8 cellular contexts compared by ENCODE assay signal in genomic region chr3:18424213-18424861, GRCh38. TPM values are rescaled to one million over a fixed set of nuclear protein-coding genes. Genes with fewer than 3 reads are reported as not detected.
DNase-seq lines count a peak whose midpoint lies in the region; ATAC-seq, FAIRE-seq and TF ChIP-seq lines count a peak whose summit lies in the region.

No MANE protein-coding gene starts in this region.

- peak overlapping the region; percentile 66 to 77 for H3K4me3 ChIP-seq in CD4-positive, alpha-beta memory T cell (ENCODE audit: low read length in 2 of 2)
- H3K4me3 ChIP-seq in ascending aorta = peak overlapping the region; percentile 76 to 78
- peak overlapping the region; percentile 93 for H3K4me3 ChIP-seq in iPS-20b (ENCODE audit: low read length)

- peaks cover 72% of the 10 kb centered on the region for H3K4me1 ChIP-seq in CD4-positive, alpha-beta memory T cell (ENCODE audit: insufficient read depth, low read length)
- H3K4me1 ChIP-seq in ascending aorta (peaks cover 0 to 10% of the 10 kb centered on the region in 2 donors), iPS-20b (ENCODE audit: insufficient read depth, low read length) (peaks cover 23% of the 10 kb centered on the region; the same call in 1 of the 2 replicates)

- DNase-seq in CD4-positive, alpha-beta memory T cell = peak in 1 of 5 donors; percentile 27
- DNase-seq in ascending aorta (ENCODE audit: low spot score in 2 of 2) (no peak), GM19239 (ENCODE audit: insufficient read length, low spot score) (no peak), NCI-H1417 treated with DMSO at 0.1 percent for 48 hours (lab: John Stamatoyannopoulos, UW) (no peak)
- DNase-seq in stimulated activated naive B cell treated with anti-CD40 and anti-IgM and Interleukin-4, amounts not matched to agents 10 μg/mL and 1 μg/mL and 100 μg/mL, for 72 hours = no peak

- peak overlapping the region; percentile 91 to 98 (median 97) for H3K4me3 Mint-ChIP-seq in CD4-positive, alpha-beta memory T cell
- H3K4me3 Mint-ChIP-seq in stimulated activated naive B cell treated with anti-CD40 and anti-IgM and Interleukin-4, amounts not matched to agents 10 μg/mL and 1 μg/mL and 100 μg/mL, for 72 hours = peak overlapping the region; percentile 95 to 98

- no peaks in the 10 kb centered on the region for H3K9me3 Mint-ChIP-seq in CD4-positive, alpha-beta memory T cell
- no peaks in the 10 kb centered on the region for H3K9me3 Mint-ChIP-seq in stimulated activated naive B cell treated with anti-CD40 and anti-IgM and Interleukin-4, amounts not matched to agents 10 μg/mL and 1 μg/mL and 100 μg/mL, for 72 hours

- H3K27ac Mint-ChIP-seq in CD4-positive, alpha-beta memory T cell = peak overlapping the region; percentile 92 to 97 (median 95)
- H3K27ac Mint-ChIP-seq in stimulated activated naive B cell treated with anti-CD40 and anti-IgM and Interleukin-4, amounts not matched to agents 10 μg/mL and 1 μg/mL and 100 μg/mL, for 72 hours = peak overlapping the region; percentile 97

- POLR2A ChIA-PET in CD4-positive, alpha-beta memory T cell (lab: Charles Lee; ENCODE audit: partially characterized antibody) = interaction anchor here (0.6 to 5.1 kb wide), 12 partner anchors 9 to 301 kb away, joined by 3 to 48 read pairs (median 6); no protein-coding TSS in a partner anchor

- FAIRE-seq in GM19239 (lab: Jason Lieb, UNC) = no peak

- H3K27me3 ChIP-seq in CD4-positive, alpha-beta memory T cell (ENCODE audit: insufficient read depth, low read length) = no peaks in the 10 kb centered on the region
- no peaks in the 10 kb centered on the region for H3K27me3 ChIP-seq in ascending aorta
- H3K27me3 ChIP-seq in iPS-20b (ENCODE audit: insufficient read depth, low read length) = peaks cover 14% of the 10 kb centered on the region; the same call in 1 of the 2 replicates

- H3K36me3 ChIP-seq in CD4-positive, alpha-beta memory T cell (ENCODE audit: insufficient read depth, low read length) = peaks cover under 1% of the 10 kb centered on the region
- H3K36me3 ChIP-seq in ascending aorta (no peaks in the 10 kb centered on the region), iPS-20b (ENCODE audit: insufficient read depth, low read depth, low read length) (peaks cover 12% of the 10 kb centered on the region; the same call in 1 of the 2 replicates)

- peaks cover 19 to 36% of the 10 kb centered on the region in 2 donors for H3K36me3 Mint-ChIP-seq in CD4-positive, alpha-beta memory T cell
- H3K36me3 Mint-ChIP-seq in stimulated activated naive B cell treated with anti-CD40 and anti-IgM and Interleukin-4, amounts not matched to agents 10 μg/mL and 1 μg/mL and 100 μg/mL, for 72 hours = peaks cover 12 to 20% of the 10 kb centered on the region in 2 donors

- H3K27me3 Mint-ChIP-seq in CD4-positive, alpha-beta memory T cell = peaks cover 0 to 1% of the 10 kb centered on the region in 2 donors
- no peaks in the 10 kb centered on the region for H3K27me3 Mint-ChIP-seq in stimulated activated naive B cell treated with anti-CD40 and anti-IgM and Interleukin-4, amounts not matched to agents 10 μg/mL and 1 μg/mL and 100 μg/mL, for 72 hours

- CTCF ChIA-PET in CD4-positive, alpha-beta memory T cell (lab: Charles Lee; ENCODE audit: partially characterized antibody) = interaction anchor here (1.4 to 2.3 kb wide), 3 partner anchors 18 to 135 kb away, joined by 3 to 6 read pairs (median 5); no protein-coding TSS in a partner anchor

- peak overlapping the region; percentile 79 for H3K27ac ChIP-seq in CD4-positive, alpha-beta memory T cell (ENCODE audit: low read depth, low read length)
- peak overlapping the region; percentile 74 to 83 for H3K27ac ChIP-seq in ascending aorta
- no peak overlapping the region for H3K27ac ChIP-seq in iPS-20b (ENCODE audit: low read length)

- peak overlapping the region; percentile 73; the same call in 1 of the 2 replicates for H3K9ac ChIP-seq in iPS-20b (ENCODE audit: low read depth, low read length)

- H3K4me1 Mint-ChIP-seq in CD4-positive, alpha-beta memory T cell = peaks cover 48 to 90% (median 67%) of the 10 kb centered on the region in 4 donors
- H3K4me1 Mint-ChIP-seq in stimulated activated naive B cell treated with anti-CD40 and anti-IgM and Interleukin-4, amounts not matched to agents 10 μg/mL and 1 μg/mL and 100 μg/mL, for 72 hours = peaks cover 18 to 56% of the 10 kb centered on the region in 2 donors

- ATAC-seq in HG03280 (IDR thresholded peaks at IDR 0.05; ENCODE audit: unreplicated experiment) = peak; percentile 2
- ATAC-seq in stimulated activated naive B cell treated with anti-CD40 and anti-IgM and Interleukin-4, amounts not matched to agents 10 μg/mL and 1 μg/mL and 100 μg/mL, for 72 hours (replicated peaks) = peak; percentile 4 to 9
- ATAC-seq in GM21390 (IDR thresholded peaks at IDR 0.05; ENCODE audit: unreplicated experiment) = no peak

- no peak for TF ChIP-seq CTCF in ascending aorta (IDR thresholded peaks at IDR 0.05)

- intact Hi-C loops in CD4-positive, alpha-beta memory T cell (cut with micrococcal nuclease) = loop anchor here (1.0 to 10.0 kb wide), 4 partner anchors 334 to 720 kb away; partner anchors contain the start of genes KCNH8 and TBC1D5
- intact Hi-C loops in ascending aorta (cut with DNase I) = loop anchor here (1.0 to 10.0 kb wide), 4 partner anchors 21 to 1610 kb away; partner anchors contain the start of genes RAB5A and TBC1D5

- H3K9me3 ChIP-seq in CD4-positive, alpha-beta memory T cell (ENCODE audit: control insufficient read depth in 1 of 2, low read length in 2 of 2) = no peaks in the 10 kb centered on the region
- H3K9me3 ChIP-seq in ascending aorta (no peaks in the 10 kb centered on the region), iPS-20b (ENCODE audit: insufficient read depth, low read depth, low read length) (no peaks in the 10 kb centered on the region)

RNA-seq across cellular contexts. Expression of gene SATB1, which starts 0.8 kb away (rescaled TPM):
- total RNA-seq in CD4-positive, alpha-beta memory T cell = 100 to 1,000 TPM; 211 TPM
- 100 to 1,000 TPM; 101 to 109 TPM for polyA plus RNA-seq in CD4-positive, alpha-beta memory T cell
- 7.7 TPM for total RNA-seq in ascending aorta

Comparison
In these comparisons a context has a peak if more than half of its experiments do, and no peak if none do; other contexts are left out.
1. RNA of gene SATB1, which starts 0.8 kb away (total RNA-seq): 211 TPM in CD4-positive, alpha-beta memory T cell; 7.7 TPM in ascending aorta (single experiment); every median in the first group is over 10 times any median in the second.
2. Peak in every context shown above with its lines, with median percentiles within 50 percentile points of each other: H3K4me3 ChIP-seq.